ENCODE assay signal across 9 cellular contexts in the genomic region with DNA sequence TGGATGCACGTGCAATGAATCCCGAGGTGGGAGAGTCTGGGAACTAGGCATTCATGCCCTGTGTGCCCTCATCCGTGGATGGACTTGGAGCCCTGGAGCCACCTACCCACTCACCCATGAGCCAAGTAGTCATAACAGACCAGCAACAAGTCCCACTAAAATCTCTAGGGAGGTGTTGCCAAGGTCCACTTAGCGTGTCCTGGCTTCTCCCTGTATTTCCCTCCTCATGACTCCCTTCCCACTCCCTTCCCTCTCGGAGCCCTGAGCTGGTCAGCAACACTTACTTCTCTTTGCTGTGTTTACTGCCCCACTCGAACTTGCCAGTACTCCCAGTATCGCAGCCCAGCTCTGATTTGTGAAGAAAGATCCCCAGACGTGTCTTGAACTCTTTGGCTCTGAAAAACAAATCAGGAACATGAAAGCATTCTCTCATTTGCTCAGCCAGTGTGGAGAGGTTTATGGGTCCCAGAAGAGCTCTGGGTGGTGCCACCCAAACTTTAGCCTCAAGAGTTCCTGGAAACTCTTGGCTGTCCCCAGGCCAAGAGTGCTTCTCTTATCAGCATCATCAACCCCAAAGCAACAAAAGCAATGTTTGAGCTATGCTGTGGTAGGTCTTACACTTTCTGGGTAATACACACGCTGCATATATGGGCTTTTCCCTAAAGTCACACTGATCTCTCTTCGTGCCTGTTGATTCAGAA. TPM values are rescaled to one million over a fixed set of nuclear protein-coding genes. Genes with fewer than 3 reads are reported as not detected.
DNase-seq lines count a peak whose midpoint lies in the region; ATAC-seq, FAIRE-seq and TF ChIP-seq lines count a peak whose summit lies in the region.
"Had no signal": no experiment of that assay in that cellular context is flagged by ENCODE, and none has a peak within 500 bp of the region (broad histone marks: within the 10 kb centered on the region; RNA-seq: fewer than 3 reads in every experiment).

No MANE protein-coding gene starts in this region.

- H3K27ac Mint-ChIP-seq in osteocyte (ENCODE audit: unreplicated experiment) = no peak overlapping the region

- H3K27me3 ChIP-seq in DND-41 (ENCODE audit: insufficient read depth, low read length, poor library complexity) (no peaks in the 10 kb centered on the region), mammary epithelial cell (ENCODE audit: insufficient read depth, low read length) (no peaks in the 10 kb centered on the region), pancreas (no peaks in the 10 kb centered on the region)

- H3K79me2 ChIP-seq in DND-41 (ENCODE audit: insufficient read depth, low read length) (peaks cover 30% of the 10 kb centered on the region), mammary epithelial cell (ENCODE audit: insufficient read depth, low read length) (no peaks in the 10 kb centered on the region)

- peaks cover 58% of the 10 kb centered on the region for H3K4me1 ChIP-seq in DND-41 (ENCODE audit: insufficient read depth, low read length)
- H3K4me1 ChIP-seq in mammary epithelial cell (ENCODE audit: insufficient read depth, low read length) = peaks cover 11% of the 10 kb centered on the region
- peaks cover 0 to 13% (median 0%) of the 10 kb centered on the region in 3 donors for H3K4me1 ChIP-seq in pancreas

- peak overlapping the region; percentile 20 to 66; a peak in 3 of 4 replicates for H3K4me3 ChIP-seq in DND-41 (ENCODE audit: low read depth in 1 of 2, low read length in 2 of 2)
- H3K4me3 ChIP-seq in LNCaP clone FGC (ENCODE audit: low read depth, low read length) = peak overlapping the region; percentile 43
- H3K4me3 ChIP-seq in mammary epithelial cell (replicated peaks in 1 of 3; ENCODE audit: insufficient read depth in 1 of 3, low read depth in 2 of 3, low read length in 3 of 3) = peak overlapping the region in 2 of 3 experiments; percentile 67 to 72
- peak overlapping the region in 2 of 4 donors; percentile 44 to 54 for H3K4me3 ChIP-seq in pancreas

- H3K4me3 Mint-ChIP-seq in osteocyte (ENCODE audit: unreplicated experiment) = peak overlapping the region; percentile 62

- peaks cover 7% of the 10 kb centered on the region for H3K27me3 Mint-ChIP-seq in osteocyte (ENCODE audit: unreplicated experiment)

- peak; percentile 13; the same call in 2 of the 3 replicates for ATAC-seq in DND-41 (ENCODE audit: insufficient read depth, low read depth)
- ATAC-seq in pancreas = no peak

- no peak overlapping the region for H2AFZ ChIP-seq in DND-41 (ENCODE audit: low read depth, low read length)
- H2AFZ ChIP-seq in mammary epithelial cell (ENCODE audit: low read depth, low read length) = no peak overlapping the region

- peaks cover 15% of the 10 kb centered on the region for H3K4me1 Mint-ChIP-seq in osteocyte (ENCODE audit: unreplicated experiment)

- H3K9me3 ChIP-seq in DND-41 (ENCODE audit: insufficient read depth, low read length, severe bottlenecking) = no peaks in the 10 kb centered on the region
- no peaks in the 10 kb centered on the region for H3K9me3 ChIP-seq in mammary epithelial cell (replicated peaks; ENCODE audit: insufficient read depth, low read length)
- H3K9me3 ChIP-seq in pancreas = no peaks in the 10 kb centered on the region

- FAIRE-seq in pancreas (lab: Jason Lieb, UNC) = no peak
- FAIRE-seq: islet of Langerhans had no signal

- H3K36me3 ChIP-seq in DND-41 (ENCODE audit: insufficient read depth, low read length) = peaks cover 41% of the 10 kb centered on the region
- H3K36me3 ChIP-seq in mammary epithelial cell (ENCODE audit: insufficient read depth, low read length) = peaks cover 2% of the 10 kb centered on the region
- H3K36me3 ChIP-seq in pancreas = no peaks in the 10 kb centered on the region

- dilution Hi-C loops in mammary epithelial cell (cut with HindIII; ENCODE audit: low sequenced_read_pairs) = no loop called here

- intact Hi-C loops in mammary epithelial cell (cut with micrococcal nuclease) = no loop called here
- intact Hi-C loops in pancreas (cut with DNase I) = loop anchor here in 1 of 3 donors (5.0 kb wide), 1 partner anchor 184 kb away; the partner anchor contains the start of gene NPL

- H3K27ac ChIP-seq in DND-41 (ENCODE audit: low read length) (peak overlapping the region; percentile 74), mammary epithelial cell (ENCODE audit: insufficient read depth, low read depth, low read length) (no peak overlapping the region), pancreas (no peak overlapping the region)

- DNase-seq in DND-41 = peak; percentile 49
- no peak for DNase-seq in LNCaP clone FGC (ENCODE audit: low read depth)
- DNase-seq in mammary epithelial cell = no peak
- no peak for DNase-seq in osteocyte (ENCODE audit: extremely low spot score, unreplicated experiment)
- DNase-seq in 8988T = no peak
- DNase-seq in G401 (ENCODE audit: low spot score) = no peak
- no peak for DNase-seq in NOMO-1 treated with DMSO at 0.1 percent for 48 hours (lab: John Stamatoyannopoulos, UW; ENCODE audit: unreplicated experiment)
- no peak for DNase-seq in pancreas

- H3K9me3 Mint-ChIP-seq in osteocyte (ENCODE audit: unreplicated experiment) = no peaks in the 10 kb centered on the region

- H3K9ac ChIP-seq in DND-41 (ENCODE audit: low read depth, low read length) (peak overlapping the region; percentile 56), mammary epithelial cell (ENCODE audit: insufficient read depth, low read length) (no peak overlapping the region)

- in situ Hi-C loops in mammary epithelial cell (cut with MboI; ENCODE audit: low sequenced_read_pairs in 2 of 2) = loop anchor here (5.0 to 10.0 kb wide), 2 partner anchors 158 to 184 kb away; partner anchors contain the start of gene NPL (in 1 of the 2)
- in situ Hi-C loops in G401 (cut with HindIII; ENCODE audit: low sequenced_read_pairs) = no loop called here

- peaks cover 3% of the 10 kb centered on the region for H3K36me3 Mint-ChIP-seq in osteocyte (ENCODE audit: unreplicated experiment)

- no TSS peak for BruUV-seq in mammary epithelial cell (replicated peaks; lab: Mats Ljungman, UMichigan)

- CTCF ChIA-PET in mammary epithelial cell (lab: Charles Lee; ENCODE audit: low non-redundant PET) = interaction anchor here (0.5 kb wide), 1 partner anchor 12 kb away, joined by 3 read pairs; no protein-coding TSS in a partner anchor

- WGBS in mammary epithelial cell (ENCODE audit: low coverage, missing lambda C conversion rate) = 68% methylated on average over 8 of the region's 10 CpGs
- WGBS in pancreas, 2 donors = 48 to 53% methylated on average over 10 of the region's 10 CpGs

- no peak for TF ChIP-seq CTCF in DND-41 (IDR thresholded peaks at IDR 0.05; ENCODE audit: borderline replicate concordance, extremely low read depth, low read length, poor library complexity, severe bottlenecking)
- no peak for TF ChIP-seq CTCF in LNCaP clone FGC (IDR thresholded peaks at IDR 0.05; ENCODE audit: control insufficient read depth, extremely low read depth, insufficient read depth)
- TF ChIP-seq CTCF in mammary epithelial cell (conservative IDR thresholded peaks at IDR 0.05 in 1 of 2, IDR thresholded peaks at IDR 0.05 in 1 of 2; ENCODE audit: extremely low read depth in 1 of 2, insufficient read depth in 1 of 2, low read depth in 1 of 2, low read length in 2 of 2) = no peak
- no peak for TF ChIP-seq CTCF in osteocyte (IDR thresholded peaks at IDR 0.05)
- TF ChIP-seq CTCF in pancreas (IDR thresholded peaks at IDR 0.05) = no peak

- H3K4me2 ChIP-seq in DND-41 (ENCODE audit: insufficient read depth, low read length) (peak overlapping the region; percentile 76), mammary epithelial cell (ENCODE audit: insufficient read depth, low read depth, low read length) (peak overlapping the region; percentile 100)

- H4K20me1 ChIP-seq in DND-41 (ENCODE audit: insufficient read depth, low read length) (peaks cover 34% of the 10 kb centered on the region; the same call in 1 of the 2 replicates), mammary epithelial cell (ENCODE audit: insufficient read depth, low read length) (no peaks in the 10 kb centered on the region)

RNA-seq across cellular contexts. Expression of gene RGS16, which starts 1.1 kb away (rescaled TPM):
- total RNA-seq in mammary epithelial cell (under 1 TPM; 0.33 to 0.52 TPM), osteocyte (0.48 and 1.1 TPM in 2 replicates), pancreas (1 to 10 TPM; 1.8 to 4.4 (median 2.7) TPM)
- polyA plus RNA-seq in mammary epithelial cell (0.80 TPM), pancreas (10 to 100 TPM in 1 of 2 donors, 1 to 10 TPM in 1; 8.0 to 19.3 TPM)
- 3.0 TPM for polyA minus RNA-seq in mammary epithelial cell
- not detected in 2 replicates for total RNA-seq in G401 (2014; rRNA removed; shearing (Covaris generic))

RNA-seq across cellular contexts. Expression of gene RNASEL, which starts 14.0 kb away (rescaled TPM):
- 1 to 10 TPM; 3.0 to 3.5 TPM for total RNA-seq in mammary epithelial cell
- 3.0 TPM for polyA plus RNA-seq in mammary epithelial cell
- polyA minus RNA-seq in mammary epithelial cell = 2.2 TPM
- total RNA-seq in osteocyte = 4.2 and 4.5 TPM in 2 replicates
- not detected in 2 replicates for total RNA-seq in G401 (2014; rRNA removed; shearing (Covaris generic))
- 1 to 10 TPM; 1.1 to 7.0 (median 2.7) TPM for total RNA-seq in pancreas
- polyA plus RNA-seq in pancreas = 1 to 10 TPM; 1.8 to 2.8 TPM
